ENCODE assay signal across 8 cellular contexts in the genomic region with DNA sequence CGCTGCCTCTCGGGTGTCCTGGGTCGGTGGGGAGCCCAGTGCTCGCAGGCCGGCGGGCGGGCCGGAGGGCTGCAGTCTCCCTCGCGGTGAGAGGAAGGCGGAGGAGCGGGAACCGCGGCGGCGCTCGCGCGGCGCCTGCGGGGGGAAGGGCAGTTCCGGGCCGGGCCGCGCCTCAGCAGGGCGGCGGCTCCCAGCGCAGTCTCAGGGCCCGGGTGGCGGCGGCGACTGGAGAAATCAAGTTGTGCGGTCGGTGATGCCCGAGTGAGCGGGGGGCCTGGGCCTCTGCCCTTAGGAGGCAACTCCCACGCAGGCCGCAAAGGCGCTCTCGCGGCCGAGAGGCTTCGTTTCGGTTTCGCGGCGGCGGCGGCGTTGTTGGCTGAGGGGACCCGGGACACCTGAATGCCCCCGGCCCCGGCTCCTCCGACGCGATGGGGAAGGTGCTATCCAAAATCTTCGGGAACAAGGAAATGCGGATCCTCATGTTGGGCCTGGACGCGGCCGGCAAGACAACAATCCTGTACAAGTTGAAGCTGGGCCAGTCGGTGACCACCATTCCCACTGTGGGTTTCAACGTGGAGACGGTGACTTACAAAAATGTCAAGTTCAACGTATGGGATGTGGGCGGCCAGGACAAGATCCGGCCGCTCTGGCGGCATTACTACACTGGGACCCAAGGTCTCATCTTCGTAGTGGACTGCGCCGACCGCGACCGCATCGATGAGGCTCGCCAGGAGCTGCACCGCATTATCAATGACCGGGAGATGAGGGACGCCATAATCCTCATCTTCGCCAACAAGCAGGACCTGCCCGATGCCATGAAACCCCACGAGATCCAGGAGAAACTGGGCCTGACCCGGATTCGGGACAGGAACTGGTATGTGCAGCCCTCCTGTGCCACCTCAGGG. TPM values are rescaled to one million over a fixed set of nuclear protein-coding genes. Genes with fewer than 3 reads are reported as not detected.
A peak's percentile ranks its signal among the peaks of the same experiment; 100 is the strongest.
DNase-seq lines count a peak whose midpoint lies in the region; ATAC-seq and TF ChIP-seq lines count a peak whose summit lies in the region.

No MANE protein-coding gene starts in this region.

- no peaks in the 10 kb centered on the region for H3K27me3 ChIP-seq in ACC112 (ENCODE audit: insufficient read depth, low read length)
- H3K27me3 ChIP-seq in heart right ventricle, result no peaks in the 10 kb centered on the region

- H3K36me3 ChIP-seq in ACC112 (ENCODE audit: insufficient read depth, low read length) (peaks cover 31% of the 10 kb centered on the region), heart right ventricle (peaks cover 0 to 28% (median 5%) of the 10 kb centered on the region in 9 donors)

- H3K4me3 Mint-ChIP-seq in activated naive CD4-positive, alpha-beta T cell treated with anti-CD3 and anti-CD28 coated beads, Interleukin-2, amount 10 ng/mL, durations not matched to agents 7 days and 5 days, result peak overlapping the region; percentile 99

- no peaks in the 10 kb centered on the region for H3K9me3 ChIP-seq in heart right ventricle

- 0 to 2% methylated on average over 80 to 85 of the region's 85 CpGs for WGBS in heart right ventricle, 2 donors

- DNase-seq in RPMI8226 (peak; percentile 61), heart right ventricle (peak; percentile 50 to 67), retinal pigment epithelial cell (ENCODE audit: low read depth) (no peak), amniotic stem cell (lab: John Stamatoyannopoulos, UW) (no peak)
- peak; percentile 85 for DNase-seq in activated naive CD4-positive, alpha-beta T cell treated with anti-CD3 and anti-CD28 coated beads, Interleukin-2, amount 10 ng/mL, durations not matched to agents 7 days and 5 days

- H3K4me1 ChIP-seq in ACC112 (ENCODE audit: control insufficient read depth, insufficient read depth, low read length, unreplicated experiment) (peaks cover 23% of the 10 kb centered on the region), heart right ventricle (peaks cover 7 to 53% (median 48%) of the 10 kb centered on the region in 9 donors)

- H2AFZ ChIP-seq in ACC112 (ENCODE audit: low read length, unreplicated experiment), result no peak overlapping the region

- ATAC-seq in GM18858 (IDR thresholded peaks at IDR 0.05; ENCODE audit: unreplicated experiment), result peak; percentile 26
- peak; percentile 41 for ATAC-seq in HG03095 (IDR thresholded peaks at IDR 0.05; ENCODE audit: unreplicated experiment)
- peak; percentile 60 to 85 (median 74) for ATAC-seq in heart right ventricle

- intact Hi-C loops in heart right ventricle (cut with DNase I), result loop anchor here in 9 of 10 donors (1.0 to 10.0 kb wide), 6 partner anchors 25 to 214 kb away; no protein-coding TSS in a partner anchor

- no peaks in the 10 kb centered on the region for H3K9me3 Mint-ChIP-seq in activated naive CD4-positive, alpha-beta T cell treated with anti-CD3 and anti-CD28 coated beads, Interleukin-2, amount 10 ng/mL, durations not matched to agents 7 days and 5 days

- peak overlapping the region; percentile 99 for H3K27ac Mint-ChIP-seq in activated naive CD4-positive, alpha-beta T cell treated with anti-CD3 and anti-CD28 coated beads, Interleukin-2, amount 10 ng/mL, durations not matched to agents 7 days and 5 days

- no peaks in the 10 kb centered on the region for H3K27me3 Mint-ChIP-seq in activated naive CD4-positive, alpha-beta T cell treated with anti-CD3 and anti-CD28 coated beads, Interleukin-2, amount 10 ng/mL, durations not matched to agents 7 days and 5 days

- H3K4me3 ChIP-seq in ACC112 (ENCODE audit: low read depth, low read length) (peak overlapping the region; percentile 97), heart right ventricle (peak overlapping the region; percentile 82 to 100 (median 94)), retinal pigment epithelial cell (ENCODE audit: low read length) (peak overlapping the region; percentile 89)

- H3K79me2 ChIP-seq in ACC112 (ENCODE audit: control insufficient read depth, insufficient read depth, low read length, unreplicated experiment), result peaks cover 61% of the 10 kb centered on the region

- TF ChIP-seq CTCF in heart right ventricle (IDR thresholded peaks at IDR 0.05), result no peak
- TF ChIP-seq CTCF in retinal pigment epithelial cell (conservative IDR thresholded peaks at IDR 0.05; ENCODE audit: low read depth, low read length), result no peak

- peaks cover 36% of the 10 kb centered on the region for H3K4me1 Mint-ChIP-seq in activated naive CD4-positive, alpha-beta T cell treated with anti-CD3 and anti-CD28 coated beads, Interleukin-2, amount 10 ng/mL, durations not matched to agents 7 days and 5 days

- CTCF ChIA-PET in activated naive CD4-positive, alpha-beta T cell treated with anti-CD3 and anti-CD28 coated beads, Interleukin-2, amount 10 ng/mL, durations not matched to agents 7 days and 5 days (lab: Charles Lee), result interaction anchor here (0.6 to 2.2 kb wide), 7 partner anchors 28 to 261 kb away, joined by 3 to 7 read pairs (median 5); no protein-coding TSS in a partner anchor

- peaks cover 50% of the 10 kb centered on the region for H3K36me3 Mint-ChIP-seq in activated naive CD4-positive, alpha-beta T cell treated with anti-CD3 and anti-CD28 coated beads, Interleukin-2, amount 10 ng/mL, durations not matched to agents 7 days and 5 days

- H3K27ac ChIP-seq in ACC112 (ENCODE audit: low read depth, low read length) (peak overlapping the region; percentile 97), heart right ventricle (peak overlapping the region; percentile 98 to 100 (median 100))

RNA-seq across cellular contexts. Expression of a gene that starts 0.7 kb away (rescaled TPM):
- total RNA-seq in heart right ventricle, result 10 to 100 TPM; 19.0 to 40.5 (median 25.5) TPM
- 10 to 100 TPM; 11.0 to 19.7 TPM for polyA plus RNA-seq in heart right ventricle

RNA-seq across cellular contexts. Expression of a gene that starts 41.0 kb away (rescaled TPM):
- 10 to 100 TPM; 45.0 to 67.4 (median 55.5) TPM for total RNA-seq in heart right ventricle
- 10 to 100 TPM; 18.0 to 54.2 TPM for polyA plus RNA-seq in heart right ventricle

Comparison
In these comparisons a context has a peak if more than half of its experiments do, and no peak if none do; other contexts are left out.
1. DNase-seq: peak in RPMI8226 (single experiment), activated naive CD4-positive, alpha-beta T cell treated with anti-CD3 and anti-CD28 coated beads, Interleukin-2, amount 10 ng/mL, durations not matched to agents 7 days and 5 days (single experiment) and heart right ventricle (2 of 2); none in retinal pigment epithelial cell (single experiment) and amniotic stem cell (single experiment).
2. Peak in every context shown above with its lines, with median percentiles within 50 percentile points of each other: H3K4me3 ChIP-seq and ATAC-seq.